In genomic region chr9:128011071-128011817, GRCh38 we compare ENCODE assay signal across 11 cellular contexts. TPM values are rescaled to one million over a fixed set of nuclear protein-coding genes. Genes with fewer than 3 reads are reported as not detected.
DNase-seq lines count a peak whose midpoint lies in the region; ATAC-seq and TF ChIP-seq lines count a peak whose summit lies in the region.
"Had no signal": no experiment of that assay in that cellular context is flagged by ENCODE, and none has a peak within 500 bp of the region (broad histone marks: within the 10 kb centered on the region; RNA-seq: fewer than 3 reads in every experiment).

No MANE protein-coding gene starts in this region.

- no peak overlapping the region for H3K23ac ChIP-seq in neuronal stem cell (ENCODE audit: low read depth, low read length, poor library complexity)

- intact Hi-C loops in Panc1 (cut with micrococcal nuclease; ENCODE audit: unreplicated experiment): no loop called here

- WGBS in neuronal stem cell (ENCODE audit: extremely low coverage in 2 of 2, insufficient read length in 2 of 2, insufficient replicate concordance in 1 of 2), 2 donors: no CpG with 5 or more reads among the region's 12 CpGs

- peak; percentile 57 for DNase-seq in Caki2 (ENCODE audit: low read depth)
- DNase-seq in Panc1 (ENCODE audit: low read depth, low spot score): no peak
- peak; percentile 15 for DNase-seq in globus pallidus (ENCODE audit: low spot score)
- no peak for DNase-seq in neuronal stem cell (ENCODE audit: low spot score)
- DNase-seq in NCI-H1105 (lab: John Stamatoyannopoulos, UW): no peak
- DNase-seq in NCI-H128 (lab: John Stamatoyannopoulos, UW; ENCODE audit: unreplicated experiment): no peak
- DNase-seq: activated CD4-positive, CD25-positive, alpha-beta regulatory T cell treated with anti-CD3 and anti-CD28 coated beads, Interleukin-2, amount 50 U/mL, for 72 hours; DMS 273 treated with DMSO at 0.1 percent for 48 hours had no signal

- H3K9ac ChIP-seq in neuronal stem cell (ENCODE audit: low read depth, low read length, poor library complexity): no peak overlapping the region

- H3K4me1 ChIP-seq in Panc1 (ENCODE audit: control insufficient read depth, insufficient read depth, low read length) (peaks cover 41% of the 10 kb centered on the region), neuronal stem cell (ENCODE audit: control insufficient read depth in 2 of 2, insufficient read depth in 1 of 2, low read depth in 1 of 2, low read length in 2 of 2) (peaks cover 0 to 5% of the 10 kb centered on the region in 2 donors)

- no peaks in the 10 kb centered on the region for H3K79me1 ChIP-seq in neuronal stem cell (ENCODE audit: low read depth, low read length)

- H4K8ac ChIP-seq in neuronal stem cell (ENCODE audit: low read depth, low read length): no peak overlapping the region

- no peak overlapping the region for H3K4ac ChIP-seq in neuronal stem cell (ENCODE audit: low read length)

- no peaks in the 10 kb centered on the region for H3K9me3 ChIP-seq in Panc1 (ENCODE audit: control insufficient read depth, insufficient read depth, low read depth, low read length)
- H3K9me3 ChIP-seq in neuronal stem cell (replicated peaks in 1 of 2; ENCODE audit: control insufficient read depth in 2 of 2, insufficient read depth in 1 of 2, low read depth in 1 of 2, low read length in 2 of 2): peaks cover 2 to 5% of the 10 kb centered on the region in 2 donors
- H3K9me3 ChIP-seq: tibial artery had no signal

- no peak for TF ChIP-seq CTCF in Panc1 (IDR thresholded peaks at IDR 0.05)

- ATAC-seq in Panc1 (peak; percentile 70), HG03457 (IDR thresholded peaks at IDR 0.05; ENCODE audit: unreplicated experiment) (no peak), GM19395 (IDR thresholded peaks at IDR 0.05; ENCODE audit: unreplicated experiment) (no peak)

- H2BK5ac ChIP-seq in neuronal stem cell (ENCODE audit: low read length): no peak overlapping the region

- H3K27ac ChIP-seq in Panc1 (ENCODE audit: low read length) (peak overlapping the region; percentile 91), neuronal stem cell (replicated peaks; ENCODE audit: low read length) (no peak overlapping the region)
- H3K27ac ChIP-seq: tibial artery had no signal

- H3K27me3 ChIP-seq in Panc1 (ENCODE audit: control insufficient read depth, insufficient read depth, low read length) (no peaks in the 10 kb centered on the region), neuronal stem cell (ENCODE audit: control insufficient read depth in 3 of 3, insufficient read depth in 3 of 3, low read depth in 1 of 3, low read length in 3 of 3) (peaks cover 0 to 4% (median 0%) of the 10 kb centered on the region in 3 experiments)
- H3K27me3 ChIP-seq: tibial artery had no signal

- POLR2A ChIA-PET in Panc1 (lab: Charles Lee): no interaction called here

- H2AFZ ChIP-seq in neuronal stem cell (ENCODE audit: low read length): peak overlapping the region; percentile 16

- CTCF ChIA-PET in Panc1 (lab: Charles Lee): no interaction called here

- H3K36me3 ChIP-seq in Panc1 (ENCODE audit: control insufficient read depth, insufficient read depth, low read length) (no peaks in the 10 kb centered on the region), neuronal stem cell (replicated peaks in 1 of 2; ENCODE audit: control insufficient read depth in 2 of 2, insufficient read depth in 2 of 2, low read length in 2 of 2) (no peaks in the 10 kb centered on the region)
- H3K36me3 ChIP-seq: tibial artery had no signal

- H3K14ac ChIP-seq in neuronal stem cell (ENCODE audit: low read length): no peak overlapping the region

- in situ Hi-C loops in Caki2 (cut with HindIII; ENCODE audit: low pct_unique_long_range_greater_than_20kb, low sequenced_read_pairs): no loop called here
- in situ Hi-C loops in Panc1 (cut with HindIII; ENCODE audit: low pct_unique_long_range_greater_than_20kb, low sequenced_read_pairs): no loop called here

- no peak overlapping the region for H3K4me2 ChIP-seq in neuronal stem cell (ENCODE audit: insufficient read depth, low read length, poor library complexity, severe bottlenecking)

- H2BK120ac ChIP-seq in neuronal stem cell (ENCODE audit: low read depth, low read length): no peak overlapping the region

- BruUV-seq in Panc1 (replicated peaks; lab: Mats Ljungman, UMichigan): no TSS peak

- no peak overlapping the region for H3K18ac ChIP-seq in neuronal stem cell (ENCODE audit: low read length)

- no peak overlapping the region for H4K91ac ChIP-seq in neuronal stem cell (ENCODE audit: low read depth, low read length, poor library complexity)

- no peak overlapping the region for H2AK5ac ChIP-seq in neuronal stem cell (ENCODE audit: low read depth, low read length)

- no peak overlapping the region for H2BK12ac ChIP-seq in neuronal stem cell (ENCODE audit: low read length)

- no peak overlapping the region for H2BK15ac ChIP-seq in neuronal stem cell (ENCODE audit: low read length)

- peak overlapping the region in 1 of 2 experiments; percentile 17; a peak in 1 of 4 replicates for H3K4me3 ChIP-seq in Panc1 (ENCODE audit: low read depth in 2 of 2, low read length in 2 of 2)
- no peak overlapping the region for H3K4me3 ChIP-seq in neuronal stem cell (ENCODE audit: low read length in 2 of 2)
- H3K4me3 ChIP-seq: tibial artery had no signal

RNA-seq across cellular contexts. Expression of gene EEIG1, which starts 30.5 kb away (rescaled TPM):
- total RNA-seq in Caki2 (2014; rRNA removed; shearing (Covaris generic); ENCODE audit: low replicate concordance): 93.4 and 140 TPM in 2 replicates
- 361 TPM for total RNA-seq in Panc1 (2021; ENCODE audit: unreplicated experiment)
- polyA plus RNA-seq in Panc1 (2012; ENCODE audit: insufficient read length): 215 TPM
- polyA plus RNA-seq in neuronal stem cell (2013, experiment 1 of 2): 22.0 TPM
- polyA plus RNA-seq in neuronal stem cell (2013, experiment 2 of 2): 22.8 TPM

RNA-seq across cellular contexts. Expression of gene NAIF1, which starts 55.9 kb away (rescaled TPM):
- total RNA-seq in Caki2 (2014; rRNA removed; shearing (Covaris generic); ENCODE audit: low replicate concordance): 12.3 and 24.5 TPM in 2 replicates
- total RNA-seq in Panc1 (2021; ENCODE audit: unreplicated experiment): 14.6 TPM
- polyA plus RNA-seq in Panc1 (2012; ENCODE audit: insufficient read length): 19.1 TPM
- 6.9 TPM for polyA plus RNA-seq in neuronal stem cell (2013, experiment 1 of 2)
- polyA plus RNA-seq in neuronal stem cell (2013, experiment 2 of 2): 7.8 TPM

RNA-seq across cellular contexts. Expression of gene SLC25A25, which starts 56.8 kb away (rescaled TPM):
- total RNA-seq in Caki2 (2014; rRNA removed; shearing (Covaris generic); ENCODE audit: low replicate concordance): 5.0 and 14.5 TPM in 2 replicates
- total RNA-seq in Panc1 (2021; ENCODE audit: unreplicated experiment): 10.7 TPM
- polyA plus RNA-seq in Panc1 (2012; ENCODE audit: insufficient read length): 6.8 TPM
- polyA plus RNA-seq in neuronal stem cell (2013, experiment 1 of 2): 7.8 TPM
- polyA plus RNA-seq in neuronal stem cell (2013, experiment 2 of 2): 7.4 TPM

Comparison
In these comparisons a context has a peak if more than half of its experiments do, and no peak if none do; other contexts are left out.
1. DNase-seq: peak in Caki2 (single experiment) and globus pallidus (single experiment); none in Panc1 (single experiment), neuronal stem cell (single experiment), NCI-H1105 (single experiment) and NCI-H128 (single experiment).